Comparison of ENCODE assay signal across 1 cellular context in the genomic region with DNA sequence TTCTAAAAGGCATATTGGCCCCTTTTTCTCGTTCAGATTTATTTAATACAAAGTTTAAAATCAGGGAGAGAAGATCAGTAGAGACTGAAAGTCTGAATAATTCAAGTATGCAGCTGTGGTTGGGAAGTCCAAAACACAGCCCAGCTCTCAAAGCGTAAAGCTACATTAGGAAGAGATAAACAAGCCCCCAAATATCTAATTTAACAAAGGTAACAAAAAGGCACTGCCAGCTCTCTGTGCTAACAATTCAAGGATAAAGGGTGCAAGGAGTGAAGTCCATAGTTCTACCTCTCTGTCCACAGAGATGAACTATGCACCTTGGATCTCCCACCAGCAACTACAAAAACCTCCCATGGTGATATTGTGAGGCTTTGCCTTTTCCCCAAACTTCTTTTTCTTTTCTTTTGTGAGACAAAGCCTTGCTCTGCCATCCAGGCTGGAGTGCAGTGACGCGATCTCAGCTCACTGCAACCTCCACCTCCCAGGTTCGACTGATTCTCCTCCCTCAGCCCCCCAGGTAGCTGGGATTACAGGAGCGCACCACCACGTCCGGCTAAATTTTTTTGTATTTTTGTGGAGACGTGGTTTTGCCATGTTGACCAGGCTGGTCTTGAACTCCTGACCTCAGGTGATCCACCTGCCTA.
TF ChIP-seq lines count a peak whose summit lies in the region.

No MANE protein-coding gene starts in this region.

TF ChIP-seq in H1, 55 proteins besides CTCF, POLR2A, EP300 and RAD21:
- TF ChIP-seq SP1 (IDR thresholded peaks at IDR 0.05; ENCODE audit: low read depth, low read length) (peak; percentile 58; the same call in 1 of the 2 replicates), CREB1 (IDR thresholded peaks at IDR 0.05) (peak; percentile 61; the same call in 1 of the 2 replicates), CTBP2 (IDR thresholded peaks at IDR 0.05; ENCODE audit: borderline replicate concordance, insufficient read depth, insufficient read length, low read length) (peak; percentile 40), BCL11A (IDR thresholded peaks at IDR 0.05; ENCODE audit: low read depth in 2 of 2, low read length in 2 of 2) (peak in 1 of 2 experiments; percentile 72), PHF8 (conservative IDR thresholded peaks at IDR 0.05; ENCODE audit: low read depth, low read length) (no peak), TAF1 (IDR thresholded peaks at IDR 0.05; ENCODE audit: low read depth, low read length) (0 out of 2 replicates have a peak, but pooled peaks have one; percentile 11), BRCA1 (IDR thresholded peaks at IDR 0.05; ENCODE audit: low read depth, low read length) (no peak), HDAC2 (IDR thresholded peaks at IDR 0.05; ENCODE audit: borderline replicate concordance in 1 of 2, low read depth in 2 of 2, low read length in 2 of 2) (peak; percentile 63 to 87; a peak in 2 of 4 replicates), SAP30 (IDR thresholded peaks at IDR 0.05; ENCODE audit: insufficient read depth, insufficient replicate concordance, low read length) (no peak), YY1 (IDR thresholded peaks at IDR 0.05; ENCODE audit: low read depth, low read length) (0 out of 2 replicates have a peak, but pooled peaks have one; percentile 18), TEAD4 (IDR thresholded peaks at IDR 0.05; ENCODE audit: low read depth, low read length) (peak; percentile 57; the same call in 1 of the 2 replicates), NANOG (IDR thresholded peaks at IDR 0.05; ENCODE audit: insufficient read depth, low read depth, low read length, poor library complexity, severe bottlenecking) (peak; percentile 86)
- TF ChIP-seq, protein P1, sequence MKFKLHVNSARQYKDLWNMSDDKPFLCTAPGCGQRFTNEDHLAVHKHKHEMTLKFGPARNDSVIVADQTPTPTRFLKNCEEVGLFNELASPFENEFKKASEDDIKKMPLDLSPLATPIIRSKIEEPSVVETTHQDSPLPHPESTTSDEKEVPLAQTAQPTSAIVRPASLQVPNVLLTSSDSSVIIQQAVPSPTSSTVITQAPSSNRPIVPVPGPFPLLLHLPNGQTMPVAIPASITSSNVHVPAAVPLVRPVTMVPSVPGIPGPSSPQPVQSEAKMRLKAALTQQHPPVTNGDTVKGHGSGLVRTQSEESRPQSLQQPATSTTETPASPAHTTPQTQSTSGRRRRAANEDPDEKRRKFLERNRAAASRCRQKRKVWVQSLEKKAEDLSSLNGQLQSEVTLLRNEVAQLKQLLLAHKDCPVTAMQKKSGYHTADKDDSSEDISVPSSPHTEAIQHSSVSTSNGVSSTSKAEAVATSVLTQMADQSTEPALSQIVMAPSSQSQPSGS (IDR thresholded peaks at IDR 0.05; ENCODE audit: low read length) = peak; percentile 82
- TF ChIP-seq, protein P2, sequence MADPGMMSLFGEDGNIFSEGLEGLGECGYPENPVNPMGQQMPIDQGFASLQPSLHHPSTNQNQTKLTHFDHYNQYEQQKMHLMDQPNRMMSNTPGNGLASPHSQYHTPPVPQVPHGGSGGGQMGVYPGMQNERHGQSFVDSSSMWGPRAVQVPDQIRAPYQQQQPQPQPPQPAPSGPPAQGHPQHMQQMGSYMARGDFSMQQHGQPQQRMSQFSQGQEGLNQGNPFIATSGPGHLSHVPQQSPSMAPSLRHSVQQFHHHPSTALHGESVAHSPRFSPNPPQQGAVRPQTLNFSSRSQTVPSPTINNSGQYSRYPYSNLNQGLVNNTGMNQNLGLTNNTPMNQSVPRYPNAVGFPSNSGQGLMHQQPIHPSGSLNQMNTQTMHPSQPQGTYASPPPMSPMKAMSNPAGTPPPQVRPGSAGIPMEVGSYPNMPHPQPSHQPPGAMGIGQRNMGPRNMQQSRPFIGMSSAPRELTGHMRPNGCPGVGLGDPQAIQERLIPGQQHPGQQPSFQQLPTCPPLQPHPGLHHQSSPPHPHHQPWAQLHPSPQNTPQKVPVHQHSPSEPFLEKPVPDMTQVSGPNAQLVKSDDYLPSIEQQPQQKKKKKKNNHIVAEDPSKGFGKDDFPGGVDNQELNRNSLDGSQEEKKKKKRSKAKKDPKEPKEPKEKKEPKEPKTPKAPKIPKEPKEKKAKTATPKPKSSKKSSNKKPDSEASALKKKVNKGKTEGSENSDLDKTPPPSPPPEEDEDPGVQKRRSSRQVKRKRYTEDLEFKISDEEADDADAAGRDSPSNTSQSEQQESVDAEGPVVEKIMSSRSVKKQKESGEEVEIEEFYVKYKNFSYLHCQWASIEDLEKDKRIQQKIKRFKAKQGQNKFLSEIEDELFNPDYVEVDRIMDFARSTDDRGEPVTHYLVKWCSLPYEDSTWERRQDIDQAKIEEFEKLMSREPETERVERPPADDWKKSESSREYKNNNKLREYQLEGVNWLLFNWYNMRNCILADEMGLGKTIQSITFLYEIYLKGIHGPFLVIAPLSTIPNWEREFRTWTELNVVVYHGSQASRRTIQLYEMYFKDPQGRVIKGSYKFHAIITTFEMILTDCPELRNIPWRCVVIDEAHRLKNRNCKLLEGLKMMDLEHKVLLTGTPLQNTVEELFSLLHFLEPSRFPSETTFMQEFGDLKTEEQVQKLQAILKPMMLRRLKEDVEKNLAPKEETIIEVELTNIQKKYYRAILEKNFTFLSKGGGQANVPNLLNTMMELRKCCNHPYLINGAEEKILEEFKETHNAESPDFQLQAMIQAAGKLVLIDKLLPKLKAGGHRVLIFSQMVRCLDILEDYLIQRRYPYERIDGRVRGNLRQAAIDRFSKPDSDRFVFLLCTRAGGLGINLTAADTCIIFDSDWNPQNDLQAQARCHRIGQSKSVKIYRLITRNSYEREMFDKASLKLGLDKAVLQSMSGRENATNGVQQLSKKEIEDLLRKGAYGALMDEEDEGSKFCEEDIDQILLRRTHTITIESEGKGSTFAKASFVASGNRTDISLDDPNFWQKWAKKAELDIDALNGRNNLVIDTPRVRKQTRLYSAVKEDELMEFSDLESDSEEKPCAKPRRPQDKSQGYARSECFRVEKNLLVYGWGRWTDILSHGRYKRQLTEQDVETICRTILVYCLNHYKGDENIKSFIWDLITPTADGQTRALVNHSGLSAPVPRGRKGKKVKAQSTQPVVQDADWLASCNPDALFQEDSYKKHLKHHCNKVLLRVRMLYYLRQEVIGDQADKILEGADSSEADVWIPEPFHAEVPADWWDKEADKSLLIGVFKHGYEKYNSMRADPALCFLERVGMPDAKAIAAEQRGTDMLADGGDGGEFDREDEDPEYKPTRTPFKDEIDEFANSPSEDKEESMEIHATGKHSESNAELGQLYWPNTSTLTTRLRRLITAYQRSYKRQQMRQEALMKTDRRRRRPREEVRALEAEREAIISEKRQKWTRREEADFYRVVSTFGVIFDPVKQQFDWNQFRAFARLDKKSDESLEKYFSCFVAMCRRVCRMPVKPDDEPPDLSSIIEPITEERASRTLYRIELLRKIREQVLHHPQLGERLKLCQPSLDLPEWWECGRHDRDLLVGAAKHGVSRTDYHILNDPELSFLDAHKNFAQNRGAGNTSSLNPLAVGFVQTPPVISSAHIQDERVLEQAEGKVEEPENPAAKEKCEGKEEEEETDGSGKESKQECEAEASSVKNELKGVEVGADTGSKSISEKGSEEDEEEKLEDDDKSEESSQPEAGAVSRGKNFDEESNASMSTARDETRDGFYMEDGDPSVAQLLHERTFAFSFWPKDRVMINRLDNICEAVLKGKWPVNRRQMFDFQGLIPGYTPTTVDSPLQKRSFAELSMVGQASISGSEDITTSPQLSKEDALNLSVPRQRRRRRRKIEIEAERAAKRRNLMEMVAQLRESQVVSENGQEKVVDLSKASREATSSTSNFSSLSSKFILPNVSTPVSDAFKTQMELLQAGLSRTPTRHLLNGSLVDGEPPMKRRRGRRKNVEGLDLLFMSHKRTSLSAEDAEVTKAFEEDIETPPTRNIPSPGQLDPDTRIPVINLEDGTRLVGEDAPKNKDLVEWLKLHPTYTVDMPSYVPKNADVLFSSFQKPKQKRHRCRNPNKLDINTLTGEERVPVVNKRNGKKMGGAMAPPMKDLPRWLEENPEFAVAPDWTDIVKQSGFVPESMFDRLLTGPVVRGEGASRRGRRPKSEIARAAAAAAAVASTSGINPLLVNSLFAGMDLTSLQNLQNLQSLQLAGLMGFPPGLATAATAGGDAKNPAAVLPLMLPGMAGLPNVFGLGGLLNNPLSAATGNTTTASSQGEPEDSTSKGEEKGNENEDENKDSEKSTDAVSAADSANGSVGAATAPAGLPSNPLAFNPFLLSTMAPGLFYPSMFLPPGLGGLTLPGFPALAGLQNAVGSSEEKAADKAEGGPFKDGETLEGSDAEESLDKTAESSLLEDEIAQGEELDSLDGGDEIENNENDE (IDR thresholded peaks at IDR 0.05; ENCODE audit: insufficient replicate concordance, low read length) = peak; percentile 94
